Comparison of ENCODE assay signal across 19 cellular contexts in genomic region chr18:77022556-77022955, GRCh38.
"Had no signal": no experiment of that assay in that cellular context is flagged by ENCODE, and none has a peak within 500 bp of the region (broad histone marks: within the 10 kb centered on the region; RNA-seq: fewer than 3 reads in every experiment).

No MANE protein-coding gene starts in this region.

- H3K36me3 ChIP-seq: left ventricle myocardium inferior had no signal

- H3K27ac ChIP-seq: gastroesophageal sphincter, left ventricle myocardium inferior had no signal

- H3K36me3 Mint-ChIP-seq: brain had no signal

- H3K4me3 ChIP-seq: gastroesophageal sphincter, left ventricle myocardium inferior had no signal

- H3K27ac Mint-ChIP-seq: type B pancreatic cell had no signal

- ATAC-seq: gastroesophageal sphincter had no signal

- H3K27me3 ChIP-seq: gastroesophageal sphincter had no signal

- FAIRE-seq: keratinocyte had no signal

- H3K9me3 Mint-ChIP-seq: T-helper 2 cell treated with Interferon-gamma antibody and Interleukin-4, amounts not matched to agents 5 μg/mL and 100 μg/mL, for 36 hours; type B pancreatic cell had no signal

- H3K4me1 ChIP-seq: gastroesophageal sphincter had no signal

- DNase-seq: activated CD4-positive, alpha-beta T cell treated with anti-CD3 and anti-CD28 coated beads, Interleukin-2, amount 50 U/mL, for 1 hour; activated CD4-positive, CD25-positive, alpha-beta regulatory T cell; activated CD8-positive, alpha-beta memory T cell treated with anti-CD3 and anti-CD28 coated beads for 24 hours; activated gamma-delta T cell treated with Interleukin-2 at 50 U/mL for 16 hours; amniotic stem cell; cerebellar nuclear complex; left ventricle myocardium inferior; mesendoderm; stimulated activated CD4-positive, alpha-beta T cell treated with anti-CD3 and anti-CD28 coated beads, Interleukin-12 subunit alpha, Interleukin-12 subunit beta, amount 100 ng/mL, for 4 hours; stimulated activated CD4-positive, alpha-beta T cell treated with anti-CD3 and anti-CD28 coated beads, Interleukin-2, amount 100 ng/mL, for 24 hours; SW 1271 had no signal

- H3K9me3 ChIP-seq: gastroesophageal sphincter, left ventricle myocardium inferior had no signal

- H3K4me3 Mint-ChIP-seq: activated naive CD8-positive, alpha-beta T cell; brain; dendritic cell treated with granulocyte-macrophage colony-stimulating factor and Interleukin-4, amounts not matched to agents 40 ng/mL and 50 ng/mL, for 4 days; neural crest cell; T-helper 2 cell treated with Interferon-gamma antibody and Interleukin-4, amounts not matched to agents 5 μg/mL and 100 μg/mL, for 36 hours; type B pancreatic cell had no signal

- H3K27me3 Mint-ChIP-seq: activated naive CD8-positive, alpha-beta T cell; dendritic cell treated with granulocyte-macrophage colony-stimulating factor and Interleukin-4, amounts not matched to agents 40 ng/mL and 50 ng/mL, for 4 days; type B pancreatic cell had no signal
